Comparison of ENCODE assay signal across 1 cellular context in genomic region chr19:41263850-41264580, GRCh38.
TF ChIP-seq lines count a peak whose summit lies in the region.

TSS of gene HNRNPUL1 (plus strand) at chr19:41264372. CDS start at chr19:41264504, 132 bp downstream.

TF ChIP-seq in K562, 482 proteins besides CTCF, POLR2A, EP300 and RAD21 (continued from another document and continues in another):
- peak; percentile 78 for TF ChIP-seq FOXP4 (CRISPR knock-in tag; IDR thresholded peaks at IDR 0.05; ENCODE audit: borderline replicate concordance)
- TF ChIP-seq NFIC (IDR thresholded peaks at IDR 0.05) = peak; percentile 51
- TF ChIP-seq SP1 (CRISPR knock-in tag; IDR thresholded peaks at IDR 0.05) = peak; percentile 98
- TF ChIP-seq ETV5 (CRISPR knock-in tag; IDR thresholded peaks at IDR 0.05; ENCODE audit: low read depth) = peak; percentile 52; the same call in 1 of the 2 replicates
- TF ChIP-seq YBX1 (IDR thresholded peaks at IDR 0.05) = no peak
- no peak for TF ChIP-seq ARHGAP35 (IDR thresholded peaks at IDR 0.05; ENCODE audit: partially characterized antibody)
- TF ChIP-seq ZNF707 (CRISPR knock-in tag; conservative IDR thresholded peaks at IDR 0.05) = no peak
- peak; percentile 98 for TF ChIP-seq BRD9 (IDR thresholded peaks at IDR 0.05; ENCODE audit: low read depth, partially characterized antibody)
- TF ChIP-seq HES1 (IDR thresholded peaks at IDR 0.05; ENCODE audit: low read depth) = peak; percentile 54; the same call in 1 of the 2 replicates
- TF ChIP-seq ZNF24 (IDR thresholded peaks at IDR 0.05) = peak; percentile 55; the same call in 1 of the 2 replicates
- TF ChIP-seq ZNF263 (CRISPR knock-in tag; IDR thresholded peaks at IDR 0.05; ENCODE audit: borderline replicate concordance) = peak; percentile 34; the same call in 1 of the 2 replicates
- peak; percentile 85; the same call in 1 of the 2 replicates for TF ChIP-seq RB1 (IDR thresholded peaks at IDR 0.05; ENCODE audit: low read depth)
- TF ChIP-seq ELK1 (CRISPR knock-in tag; IDR thresholded peaks at IDR 0.05) = no peak
- no peak for TF ChIP-seq SRSF9 (IDR thresholded peaks at IDR 0.05; ENCODE audit: borderline replicate concordance, low read depth, low read length)
- TF ChIP-seq HDGF (IDR thresholded peaks at IDR 0.05) = no peak
- TF ChIP-seq CHD7 (IDR thresholded peaks at IDR 0.05; ENCODE audit: low read depth, low read length) = no peak
- no peak for TF ChIP-seq STAT5A (IDR thresholded peaks at IDR 0.05; ENCODE audit: borderline replicate concordance, low read length)
- TF ChIP-seq TCFL5 (CRISPR knock-in tag; conservative IDR thresholded peaks at IDR 0.05) = no peak
- no peak for TF ChIP-seq ZNF584 (CRISPR knock-in tag; IDR thresholded peaks at IDR 0.05; ENCODE audit: low read depth)
- peak; percentile 83 to 88; a peak in 1 of 4 replicates for TF ChIP-seq FOXK2 (conservative IDR thresholded peaks at IDR 0.05 in 1 of 2, IDR thresholded peaks at IDR 0.05 in 1 of 2; ENCODE audit: low read depth in 2 of 2)
- peak; percentile 77 for TF ChIP-seq TAF7 (tag; IDR thresholded peaks at IDR 0.05)
- TF ChIP-seq TCF15 (CRISPR knock-in tag; IDR thresholded peaks at IDR 0.05) = no peak
- peak; percentile 97 for TF ChIP-seq FOS (IDR thresholded peaks at IDR 0.05; ENCODE audit: extremely low read depth, insufficient read length)
- TF ChIP-seq VEZF1 (CRISPR knock-in tag; IDR thresholded peaks at IDR 0.05) = peak; percentile 100
- no peak for TF ChIP-seq RBM34 (IDR thresholded peaks at IDR 0.05; ENCODE audit: borderline replicate concordance, insufficient read depth, low read length)
- 0 out of 2 replicates have a peak, but pooled peaks have one; percentile 28 for TF ChIP-seq ARID3A (IDR thresholded peaks at IDR 0.05; ENCODE audit: borderline replicate concordance, low read depth, low read length)
- TF ChIP-seq NRF1 (conservative IDR thresholded peaks at IDR 0.05 in 1 of 2, IDR thresholded peaks at IDR 0.05 in 1 of 2) = peak; percentile 93 to 94
- no peak for TF ChIP-seq DPF2 (IDR thresholded peaks at IDR 0.05)
- TF ChIP-seq HDAC8 (tag; IDR thresholded peaks at IDR 0.05) = peak; percentile 87
- TF ChIP-seq TFAP4 (CRISPR knock-in tag; IDR thresholded peaks at IDR 0.05; ENCODE audit: borderline replicate concordance) = peak; percentile 69
- TF ChIP-seq ZC3H11A (IDR thresholded peaks at IDR 0.05; ENCODE audit: low read depth, low read length) = 0 out of 2 replicates have a peak, but pooled peaks have one; percentile 49
- 0 out of 2 replicates have a peak, but pooled peaks have one; percentile 45 for TF ChIP-seq GTF2A2 (tag; IDR thresholded peaks at IDR 0.05)
- no peak for TF ChIP-seq NR1H2 (CRISPR knock-in tag; IDR thresholded peaks at IDR 0.05)
- TF ChIP-seq ATF1 (CRISPR knock-in tag; IDR thresholded peaks at IDR 0.05) = peak; percentile 42
- peak; percentile 98 for TF ChIP-seq ATF1 (tag; IDR thresholded peaks at IDR 0.05)
- no peak for TF ChIP-seq ZNF347 (CRISPR knock-in tag; IDR thresholded peaks at IDR 0.05; ENCODE audit: low read depth)
- TF ChIP-seq ZNF280A (IDR thresholded peaks at IDR 0.05; ENCODE audit: low read depth, partially characterized antibody) = no peak
- no peak for TF ChIP-seq ZNF217 (CRISPR knock-in tag; IDR thresholded peaks at IDR 0.05)
- TF ChIP-seq BACH1 (tag; IDR thresholded peaks at IDR 0.05) = no peak
- TF ChIP-seq ADNP (tag; IDR thresholded peaks at IDR 0.05) = no peak
- TF ChIP-seq RBM17 (IDR thresholded peaks at IDR 0.05; ENCODE audit: borderline replicate concordance, low read depth, low read length) = no peak
- peak; percentile 31; the same call in 1 of the 2 replicates for TF ChIP-seq TEAD4 (IDR thresholded peaks at IDR 0.05; ENCODE audit: low read length)
- no peak for TF ChIP-seq TEAD4 (CRISPR knock-in tag; IDR thresholded peaks at IDR 0.05; ENCODE audit: borderline replicate concordance)
